In genomic region chr19:9641810-9642209, GRCh38 we compare ENCODE assay signal across 1 cellular context.
TF ChIP-seq lines count a peak whose summit lies in the region.

No MANE protein-coding gene starts in this region.

TF ChIP-seq in GM23338, 12 proteins besides CTCF, POLR2A, EP300 and RAD21 (continued from another document):
- no peak for TF ChIP-seq REST (IDR thresholded peaks at IDR 0.05; ENCODE audit: unreplicated experiment)
TF ChIP-seq in GM23338: peak in this region for 0.
